In genomic region chr10:110746254-110746826, GRCh38 we compare ENCODE assay signal across 1 cellular context.
TF ChIP-seq lines count a peak whose summit lies in the region.

No MANE protein-coding gene starts in this region.

TF ChIP-seq in HepG2, 621 proteins besides CTCF, POLR2A, EP300 and RAD21 (continued from another document):
- no peak for TF ChIP-seq DMTF1 (CRISPR knock-in tag; IDR thresholded peaks at IDR 0.05)
